ENCODE assay signal across 26 cellular contexts in genomic region chr4:31246856-31247255, GRCh38.
A peak's percentile ranks its signal among the peaks of the same experiment; 100 is the strongest.
DNase-seq lines count a peak whose midpoint lies in the region; ATAC-seq and TF ChIP-seq lines count a peak whose summit lies in the region.
"Had no signal": no experiment of that assay in that cellular context is flagged by ENCODE, and none has a peak within 500 bp of the region (broad histone marks: within the 10 kb centered on the region; RNA-seq: fewer than 3 reads in every experiment).

No MANE protein-coding gene starts in this region.

- no peak overlapping the region for H3K4me2 ChIP-seq in HCT116 (ENCODE audit: low read length)
- H3K4me2 ChIP-seq: A549, BLaER1 had no signal

- RAD21 ChIA-PET in HCT116 (lab: Charles Lee; ENCODE audit: low non-redundant PET in 1 of 2, low total read pairs in 2 of 2, uncharacterized antibody in 2 of 2, unreplicated experiment in 2 of 2), result no interaction called here

- TF ChIP-seq CTCF in HCT116 (IDR thresholded peaks at IDR 0.05 in 2 of 3, conservative IDR thresholded peaks at IDR 0.05 in 1 of 3; ENCODE audit: borderline replicate concordance in 1 of 3, insufficient read depth in 1 of 3, low read depth in 2 of 3, low read length in 2 of 3), result no peak
- TF ChIP-seq CTCF in astrocyte of the spinal cord (IDR thresholded peaks at IDR 0.05; ENCODE audit: low read depth, low read length), result no peak
- no peak for TF ChIP-seq CTCF in fibroblast of the aortic adventitia (IDR thresholded peaks at IDR 0.05; ENCODE audit: insufficient read depth, low read length)
- no peak for TF ChIP-seq CTCF in retinal pigment epithelial cell (conservative IDR thresholded peaks at IDR 0.05; ENCODE audit: low read depth, low read length)
- no peak for TF ChIP-seq CTCF in Peyer's patch (IDR thresholded peaks at IDR 0.05)

- no peak overlapping the region for H3K9ac ChIP-seq in HCT116 (ENCODE audit: low read length)
- H3K9ac ChIP-seq: BLaER1 had no signal

- no peaks in the 10 kb centered on the region for H4K20me1 ChIP-seq in HCT116 (ENCODE audit: insufficient read depth)
- H4K20me1 ChIP-seq: BLaER1 had no signal

- no peak for TF ChIP-seq RAD21 in HCT116 (IDR thresholded peaks at IDR 0.05; ENCODE audit: low read depth)

- no TSS peak for BruUV-seq in HCT116 (replicated peaks; lab: Mats Ljungman, UMichigan)

- intact Hi-C loops in HCT116 (cut with micrococcal nuclease), result no loop called here

- H3K27ac ChIP-seq in HCT116 (ENCODE audit: low read depth, low read length) (no peak overlapping the region), Peyer's patch (no peak overlapping the region)
- H3K27ac ChIP-seq: A549, BLaER1, HL-60 had no signal

- CTCF ChIA-PET in HCT116 (lab: Charles Lee), result no interaction called here

- H3K9me3 ChIP-seq in HCT116 (ENCODE audit: control insufficient read depth in 1 of 2, insufficient read depth in 1 of 2, low read depth in 1 of 2, low read length in 2 of 2), result no peaks in the 10 kb centered on the region
- H3K9me3 ChIP-seq in Peyer's patch, result no peaks in the 10 kb centered on the region
- H3K9me3 ChIP-seq: A549, BLaER1 had no signal

- no peak overlapping the region for H3K4me3 ChIP-seq in HCT116 (replicated peaks in 1 of 2; ENCODE audit: low read depth in 1 of 2, low read length in 2 of 2)
- no peak overlapping the region for H3K4me3 ChIP-seq in astrocyte of the spinal cord (ENCODE audit: low read depth, low read length)
- no peak overlapping the region for H3K4me3 ChIP-seq in fibroblast of the aortic adventitia (ENCODE audit: low read depth, low read length)
- no peak overlapping the region for H3K4me3 ChIP-seq in retinal pigment epithelial cell (ENCODE audit: low read length)
- no peak overlapping the region for H3K4me3 ChIP-seq in Peyer's patch
- H3K4me3 ChIP-seq: A549, BLaER1, GM12878, K562 had no signal

- no peak for ATAC-seq in HCT116
- no peak for ATAC-seq in HG03342 (IDR thresholded peaks at IDR 0.05; ENCODE audit: unreplicated experiment)
- ATAC-seq in stimulated activated naive CD8-positive, alpha-beta T cell treated with anti-CD3 and anti-CD28 coated beads, Interleukin-15, Interleukin-2, amounts not matched to agents 100 U/mL and 50 U/mL, for 24 hours, result no peak
- ATAC-seq: A549, GM12878, HepG2, K562 had no signal

- H3K27me3 ChIP-seq in HCT116 (ENCODE audit: insufficient read depth, low read length) (no peaks in the 10 kb centered on the region), Peyer's patch (no peaks in the 10 kb centered on the region)
- H3K27me3 ChIP-seq: BLaER1 had no signal

- H3K4me1 ChIP-seq in HCT116 (ENCODE audit: control insufficient read depth in 1 of 2, insufficient read depth in 2 of 2, low read length in 2 of 2), result peaks cover 0 to 2% of the 10 kb centered on the region in 2 experiments; a peak in 1 of 4 replicates
- no peaks in the 10 kb centered on the region for H3K4me1 ChIP-seq in Peyer's patch
- H3K4me1 ChIP-seq: A549, BLaER1 had no signal

- peak overlapping the region; percentile 24 for H2AFZ ChIP-seq in HCT116 (ENCODE audit: low read depth, low read length, poor library complexity, severe bottlenecking)

- POLR2A ChIA-PET in HCT116 (lab: Charles Lee), result no interaction called here

- in situ Hi-C loops in astrocyte of the spinal cord (cut with HindIII; ENCODE audit: low sequenced_read_pairs), result no loop called here

- no peaks in the 10 kb centered on the region for H3K79me2 ChIP-seq in HCT116 (ENCODE audit: insufficient read depth, low read length)

- H3K36me3 ChIP-seq in HCT116 (ENCODE audit: control insufficient read depth in 1 of 2, insufficient read depth in 2 of 2, low read length in 2 of 2) (no peaks in the 10 kb centered on the region), Peyer's patch (no peaks in the 10 kb centered on the region)
- H3K36me3 ChIP-seq: BLaER1 had no signal

- DNase-seq in HCT116 (ENCODE audit: low read depth, low spot score) (no peak), astrocyte of the spinal cord (ENCODE audit: low read depth, low spot score) (peak; percentile 21), fibroblast of the aortic adventitia (ENCODE audit: low read depth) (peak; percentile 79), retinal pigment epithelial cell (ENCODE audit: low read depth) (peak; percentile 54), Peyer's patch (no peak), AG20443 (ENCODE audit: low spot score) (no peak)
- DNase-seq in stimulated activated naive CD8-positive, alpha-beta T cell treated with anti-CD3 and anti-CD28 coated beads, Interleukin-15, Interleukin-2, amounts not matched to agents 100 U/mL and 50 U/mL, for 24 hours, result no peak
- DNase-seq: CD4-positive, alpha-beta T cell; COR-L47; DMS 273 treated with DMSO at 0.1 percent for 48 hours; DMS79 treated with DMSO at 0.1 percent for 48 hours; H7; HFFc6; MM.1S; NCI-H1048; NCI-H1417 treated with DMSO at 0.1 percent for 48 hours; NCI-H187; NCI-H2107; SIG-M5 had no signal

- no peaks in the 10 kb centered on the region for H3K9me2 ChIP-seq in HCT116 (ENCODE audit: insufficient read depth)

- no peak for TF ChIP-seq POLR2A in HCT116 (IDR thresholded peaks at IDR 0.05; ENCODE audit: borderline replicate concordance, extremely low read depth, insufficient read depth, insufficient read length)
- no peak for TF ChIP-seq POLR2A in Peyer's patch (IDR thresholded peaks at IDR 0.05)

TF ChIP-seq in HCT116, 20 proteins besides CTCF, POLR2A, EP300 and RAD21:
- no peak for TF ChIP-seq EZH2 (IDR thresholded peaks at IDR 0.05)
- no peak for TF ChIP-seq JUND (IDR thresholded peaks at IDR 0.05)
- no peak for TF ChIP-seq CEBPB (IDR thresholded peaks at IDR 0.05; ENCODE audit: low read depth)
- no peak for TF ChIP-seq EGR1 (IDR thresholded peaks at IDR 0.05; ENCODE audit: low read depth)
- TF ChIP-seq ZFX (IDR thresholded peaks at IDR 0.05), result no peak
- TF ChIP-seq TCF7L2 (IDR thresholded peaks at IDR 0.05; ENCODE audit: borderline replicate concordance, extremely low read depth, insufficient read depth, insufficient read length), result no peak
- no peak for TF ChIP-seq REST (IDR thresholded peaks at IDR 0.05; ENCODE audit: low read depth)
- no peak for TF ChIP-seq ELF1 (IDR thresholded peaks at IDR 0.05; ENCODE audit: borderline replicate concordance, low read depth)
- no peak for TF ChIP-seq ZNF274 (IDR thresholded peaks at IDR 0.05; ENCODE audit: low read depth, low read length)
- no peak for TF ChIP-seq SRF (IDR thresholded peaks at IDR 0.05; ENCODE audit: low read depth)
- no peak for TF ChIP-seq YY1 (IDR thresholded peaks at IDR 0.05; ENCODE audit: extremely low read depth, insufficient replicate concordance, low read depth, low read length)
- TF ChIP-seq CBX3 (IDR thresholded peaks at IDR 0.05; ENCODE audit: low read depth), result no peak
- TF ChIP-seq FOSL1 (IDR thresholded peaks at IDR 0.05; ENCODE audit: low read depth), result no peak
- no peak for TF ChIP-seq SIN3A (IDR thresholded peaks at IDR 0.05; ENCODE audit: low read depth)
- TF ChIP-seq SP1 (IDR thresholded peaks at IDR 0.05; ENCODE audit: low read depth), result no peak
- TF ChIP-seq ATF3 (IDR thresholded peaks at IDR 0.05), result no peak
- no peak for TF ChIP-seq MAX (IDR thresholded peaks at IDR 0.05)

Comparison
In these comparisons a context has a peak if more than half of its experiments do, and no peak if none do; other contexts are left out.
1. DNase-seq: peak in astrocyte of the spinal cord (single experiment), fibroblast of the aortic adventitia (single experiment) and retinal pigment epithelial cell (single experiment); none in HCT116 (single experiment), Peyer's patch (0 of 3), AG20443 (single experiment) and stimulated activated naive CD8-positive, alpha-beta T cell treated with anti-CD3 and anti-CD28 coated beads, Interleukin-15, Interleukin-2, amounts not matched to agents 100 U/mL and 50 U/mL, for 24 hours (single experiment).